Comparison of ENCODE assay signal across 21 cellular contexts in genomic region chr7:6246257-6246917, GRCh38. TPM values are rescaled to one million over a fixed set of nuclear protein-coding genes. Genes with fewer than 3 reads are reported as not detected.
DNase-seq lines count a peak whose midpoint lies in the region; ATAC-seq and TF ChIP-seq lines count a peak whose summit lies in the region.
"Had no signal": no experiment of that assay in that cellular context is flagged by ENCODE, and none has a peak within 500 bp of the region (broad histone marks: within the 10 kb centered on the region; RNA-seq: fewer than 3 reads in every experiment).

No MANE protein-coding gene starts in this region.

- H3K4me1 ChIP-seq in mesenchymal stem cell (ENCODE audit: control insufficient read depth, insufficient read depth, low read depth, low read length) = peaks cover 8% of the 10 kb centered on the region

- H3K79me1 ChIP-seq in mesenchymal stem cell (replicated peaks; ENCODE audit: low read length, poor library complexity, severe bottlenecking) = peaks cover 30% of the 10 kb centered on the region

- no peak overlapping the region for H3K14ac ChIP-seq in mesenchymal stem cell (ENCODE audit: low read length in 2 of 2)

- H3K4me3 ChIP-seq in AG10803 (ENCODE audit: low read length) (no peak overlapping the region), coronary artery (peak overlapping the region; percentile 10), mesenchymal stem cell (ENCODE audit: insufficient read depth in 1 of 2, low read depth in 1 of 2, low read length in 2 of 2) (no peak overlapping the region)
- H3K4me3 ChIP-seq: smooth muscle cell had no signal

- no peak overlapping the region for H3K4me2 ChIP-seq in mesenchymal stem cell (ENCODE audit: low read length, poor library complexity, severe bottlenecking)
- H3K4me2 ChIP-seq: smooth muscle cell had no signal

- TF ChIP-seq CTCF in AG10803 (conservative IDR thresholded peaks at IDR 0.05; ENCODE audit: low read length) = no peak
- TF ChIP-seq CTCF in coronary artery (IDR thresholded peaks at IDR 0.05) = no peak

- no peak overlapping the region for H3K18ac ChIP-seq in mesenchymal stem cell (ENCODE audit: low read depth in 1 of 2, low read length in 2 of 2)

- H2AK5ac ChIP-seq in mesenchymal stem cell (ENCODE audit: low read length, severe bottlenecking) = peak overlapping the region; percentile 55

- no peak overlapping the region for H2BK12ac ChIP-seq in mesenchymal stem cell (ENCODE audit: low read length in 2 of 2)

- H3K27ac ChIP-seq in coronary artery (no peak overlapping the region), mesenchymal stem cell (ENCODE audit: low read length, poor library complexity, severe bottlenecking) (no peak overlapping the region)
- H3K27ac ChIP-seq: RWPE1 had no signal

- ATAC-seq in GM19463 (IDR thresholded peaks at IDR 0.05; ENCODE audit: unreplicated experiment) = no peak
- ATAC-seq in GM18858 (IDR thresholded peaks at IDR 0.05; ENCODE audit: unreplicated experiment) = no peak
- no peak for ATAC-seq in GM18870 (IDR thresholded peaks at IDR 0.05; ENCODE audit: unreplicated experiment)
- ATAC-seq: activated naive CD8-positive, alpha-beta T cell treated with anti-CD3 and anti-CD28 coated beads, Interleukin-2, amount 50 U/mL, for 24 hours; natural killer cell treated with Interleukin-12 subunit alpha and Interleukin-12 subunit beta and Interleukin-15 and Interleukin-18, amount 100 ng/mL, for 72 hours had no signal

- H4K91ac ChIP-seq in mesenchymal stem cell (ENCODE audit: low read length) = no peak overlapping the region

- H3K9me3 ChIP-seq in mesenchymal stem cell (ENCODE audit: control insufficient read depth, low read length) = no peaks in the 10 kb centered on the region

- H3K9ac ChIP-seq in mesenchymal stem cell (ENCODE audit: low read length) = no peak overlapping the region

- no peak overlapping the region for H3K4ac ChIP-seq in mesenchymal stem cell (ENCODE audit: low read depth in 1 of 2, low read length in 2 of 2)

- H3K36me3 ChIP-seq in mesenchymal stem cell (ENCODE audit: control insufficient read depth in 1 of 2, insufficient read depth in 2 of 2, low read depth in 1 of 2, low read length in 2 of 2) = no peaks in the 10 kb centered on the region

- no peak overlapping the region for H3K23ac ChIP-seq in mesenchymal stem cell (ENCODE audit: low read length in 2 of 2)

- DNase-seq in AG10803 (ENCODE audit: low read depth) (peak; percentile 48), M059J (ENCODE audit: low read depth) (peak; percentile 24), coronary artery (ENCODE audit: low spot score) (no peak), mesenchymal stem cell (no peak), HPDE6-E6E7 (ENCODE audit: extremely low spot score) (no peak)
- DNase-seq: activated CD4-positive, alpha-beta T cell treated with anti-CD3 and anti-CD28 coated beads for 4 hours; activated naive CD8-positive, alpha-beta T cell treated with anti-CD3 and anti-CD28 coated beads, Interleukin-2, amount 50 U/mL, for 24 hours; CD4-positive, alpha-beta T cell; DMS153; islet precursor cell; mesendoderm; NCI-H2107; NCI-H524 treated with DMSO at 0.1 percent for 48 hours; stimulated activated CD4-positive, alpha-beta T cell treated with anti-CD3 and anti-CD28 coated beads, Interleukin-4, amount 100 ng/mL, for 24 hours; SW 1271 had no signal

- H2BK120ac ChIP-seq in mesenchymal stem cell (ENCODE audit: low read depth, low read length) = no peak overlapping the region

- no peak overlapping the region for H2BK5ac ChIP-seq in mesenchymal stem cell (ENCODE audit: low read depth, low read length, poor library complexity, severe bottlenecking)

- no peak overlapping the region for H4K8ac ChIP-seq in mesenchymal stem cell (ENCODE audit: low read length)

- no peaks in the 10 kb centered on the region for H3K27me3 ChIP-seq in mesenchymal stem cell (ENCODE audit: control insufficient read depth in 1 of 2, insufficient read depth in 1 of 2, low read length in 2 of 2)

- H2AFZ ChIP-seq in mesenchymal stem cell (ENCODE audit: low read depth, low read length) = no peak overlapping the region

- no peak overlapping the region for H2BK15ac ChIP-seq in mesenchymal stem cell (ENCODE audit: low read depth, poor library complexity, severe bottlenecking)

- 97% methylated on average over 5 of the region's 8 CpGs for WGBS in mesenchymal stem cell

RNA-seq across cellular contexts. Expression of gene CYTH3, which starts 26.0 kb away (rescaled TPM):
- total RNA-seq in M059J (2014; rRNA removed; shearing (Covaris generic)) = 15.0 and 29.6 TPM in 2 replicates
- polyA plus RNA-seq in mesenchymal stem cell (2013, experiment 1 of 2) = 29.0 TPM
- 33.4 TPM for polyA plus RNA-seq in mesenchymal stem cell (2013, experiment 2 of 2)

Comparison
In these comparisons a context has a peak if more than half of its experiments do, and no peak if none do; other contexts are left out.
1. DNase-seq: peak in AG10803 (single experiment) and M059J (single experiment); none in coronary artery (single experiment), mesenchymal stem cell (single experiment) and HPDE6-E6E7 (single experiment).